ENCODE assay signal across 1 cellular context in the genomic region with DNA sequence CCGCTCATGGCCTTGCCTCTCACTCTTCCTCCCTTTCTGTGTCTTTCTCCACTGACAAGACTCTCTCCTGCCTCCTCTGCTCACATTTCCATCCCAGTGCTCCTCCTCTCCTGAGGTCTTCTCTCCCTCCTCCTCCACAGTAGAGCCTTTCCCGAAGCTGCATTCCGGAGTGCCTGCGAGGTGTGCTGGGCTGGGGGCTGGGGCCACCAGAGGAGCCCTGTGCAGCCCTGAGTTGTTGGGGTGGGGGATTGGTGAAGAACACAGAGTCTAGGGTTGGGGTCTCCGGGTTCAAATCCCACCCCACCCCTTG.
TF ChIP-seq lines count a peak whose summit lies in the region.

No MANE protein-coding gene starts in this region.

TF ChIP-seq in GM23338, 12 proteins besides CTCF, POLR2A, EP300 and RAD21 (continued from another document):
- TF ChIP-seq, protein P1, sequence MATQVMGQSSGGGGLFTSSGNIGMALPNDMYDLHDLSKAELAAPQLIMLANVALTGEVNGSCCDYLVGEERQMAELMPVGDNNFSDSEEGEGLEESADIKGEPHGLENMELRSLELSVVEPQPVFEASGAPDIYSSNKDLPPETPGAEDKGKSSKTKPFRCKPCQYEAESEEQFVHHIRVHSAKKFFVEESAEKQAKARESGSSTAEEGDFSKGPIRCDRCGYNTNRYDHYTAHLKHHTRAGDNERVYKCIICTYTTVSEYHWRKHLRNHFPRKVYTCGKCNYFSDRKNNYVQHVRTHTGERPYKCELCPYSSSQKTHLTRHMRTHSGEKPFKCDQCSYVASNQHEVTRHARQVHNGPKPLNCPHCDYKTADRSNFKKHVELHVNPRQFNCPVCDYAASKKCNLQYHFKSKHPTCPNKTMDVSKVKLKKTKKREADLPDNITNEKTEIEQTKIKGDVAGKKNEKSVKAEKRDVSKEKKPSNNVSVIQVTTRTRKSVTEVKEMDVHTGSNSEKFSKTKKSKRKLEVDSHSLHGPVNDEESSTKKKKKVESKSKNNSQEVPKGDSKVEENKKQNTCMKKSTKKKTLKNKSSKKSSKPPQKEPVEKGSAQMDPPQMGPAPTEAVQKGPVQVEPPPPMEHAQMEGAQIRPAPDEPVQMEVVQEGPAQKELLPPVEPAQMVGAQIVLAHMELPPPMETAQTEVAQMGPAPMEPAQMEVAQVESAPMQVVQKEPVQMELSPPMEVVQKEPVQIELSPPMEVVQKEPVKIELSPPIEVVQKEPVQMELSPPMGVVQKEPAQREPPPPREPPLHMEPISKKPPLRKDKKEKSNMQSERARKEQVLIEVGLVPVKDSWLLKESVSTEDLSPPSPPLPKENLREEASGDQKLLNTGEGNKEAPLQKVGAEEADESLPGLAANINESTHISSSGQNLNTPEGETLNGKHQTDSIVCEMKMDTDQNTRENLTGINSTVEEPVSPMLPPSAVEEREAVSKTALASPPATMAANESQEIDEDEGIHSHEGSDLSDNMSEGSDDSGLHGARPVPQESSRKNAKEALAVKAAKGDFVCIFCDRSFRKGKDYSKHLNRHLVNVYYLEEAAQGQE (IDR thresholded peaks at IDR 0.05; ENCODE audit: unreplicated experiment): no peak
- TF ChIP-seq POLR2AphosphoS5 (IDR thresholded peaks at IDR 0.05; ENCODE audit: low read depth) (no peak), CREB1 (CRISPR knock-in tag; IDR thresholded peaks at IDR 0.05; ENCODE audit: low read depth) (no peak), NANOG (IDR thresholded peaks at IDR 0.05; ENCODE audit: borderline replicate concordance) (no peak), EZH2 (IDR thresholded peaks at IDR 0.05; ENCODE audit: low read depth, unreplicated experiment) (no peak)
